18 cellular contexts compared by ENCODE assay signal in the genomic region with DNA sequence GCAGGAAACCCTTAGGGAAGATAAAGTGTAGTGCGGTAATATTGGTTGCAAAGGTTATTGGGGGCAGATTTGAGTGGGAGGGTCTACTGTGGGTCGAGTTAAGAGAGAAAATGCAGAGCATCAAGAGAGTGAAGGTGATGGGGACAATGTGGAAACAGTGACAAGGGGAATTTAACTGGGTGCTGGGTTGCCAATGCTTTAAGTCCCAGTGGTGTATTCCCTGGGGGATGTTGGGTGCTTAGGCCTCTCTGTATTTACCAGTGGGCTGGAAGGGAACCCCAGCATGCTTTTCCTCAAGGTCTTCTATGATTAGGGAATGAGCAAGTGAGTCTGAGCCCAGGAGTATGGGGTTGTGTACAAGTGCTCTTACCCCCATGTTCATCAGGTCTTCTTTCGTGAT. TPM values are rescaled to one million over a fixed set of nuclear protein-coding genes. Genes with fewer than 3 reads are reported as not detected.
DNase-seq lines count a peak whose midpoint lies in the region; ATAC-seq, FAIRE-seq and TF ChIP-seq lines count a peak whose summit lies in the region.
"Had no signal": no experiment of that assay in that cellular context is flagged by ENCODE, and none has a peak within 500 bp of the region (broad histone marks: within the 10 kb centered on the region; RNA-seq: fewer than 3 reads in every experiment).

No MANE protein-coding gene starts in this region.

- TF ChIP-seq CTCF in IMR-90 (conservative IDR thresholded peaks at IDR 0.05; ENCODE audit: low read depth, low read length) (no peak), GM12878 (IDR thresholded peaks at IDR 0.05 in 2 of 3, conservative IDR thresholded peaks at IDR 0.05 in 1 of 3; ENCODE audit: control insufficient read depth in 2 of 3, extremely low read depth in 1 of 3, insufficient read depth in 1 of 3, low read depth in 3 of 3, low read length in 3 of 3) (no peak)

- H3K27ac ChIP-seq in BLaER1 (no peak overlapping the region), IMR-90 (ENCODE audit: insufficient read depth, low read length) (no peak overlapping the region), GM12878 (ENCODE audit: control insufficient read depth, insufficient read depth) (no peak overlapping the region), trophoblast cell (ENCODE audit: low read depth, low read length) (no peak overlapping the region)
- H3K27ac ChIP-seq: GM23248 had no signal

- H3K4me1 ChIP-seq in BLaER1 = peaks cover 92% of the 10 kb centered on the region
- peaks cover 5% of the 10 kb centered on the region; the same call in 1 of the 2 replicates for H3K4me1 ChIP-seq in IMR-90 (ENCODE audit: control insufficient read depth, insufficient read depth, low read length)
- H3K4me1 ChIP-seq in GM12878 (ENCODE audit: control insufficient read depth, insufficient read depth, low read length) = peaks cover 12% of the 10 kb centered on the region
- peaks cover 13 to 18% of the 10 kb centered on the region in 2 experiments for H3K4me1 ChIP-seq in trophoblast cell (ENCODE audit: control insufficient read depth in 1 of 2, insufficient read depth in 2 of 2, low read length in 2 of 2)

- WGBS in IMR-90 (ENCODE audit: extremely low coverage in 2 of 2, insufficient read length in 1 of 2), 2 experiments = 86% methylated on average over 2 of the region's 3 CpGs; no CpG with 5 or more reads in 1 of the 2 experiments
- 68% methylated on average over 3 of the region's 3 CpGs for WGBS in GM12878 (ENCODE audit: insufficient coverage, insufficient replicate concordance, low lambda C conversion rate, missing lambda C conversion rate)
- no CpG with 5 or more reads among the region's 3 CpGs for WGBS in trophoblast cell (ENCODE audit: extremely low coverage, insufficient coverage, insufficient read length)

- H3K23ac ChIP-seq in IMR-90 (ENCODE audit: low read depth, low read length) = peak overlapping the region; percentile 45; the same call in 1 of the 2 replicates
- no peak overlapping the region for H3K23ac ChIP-seq in trophoblast cell (ENCODE audit: low read length)

- RAD21 ChIA-PET in GM12878 (lab: Charles Lee; ENCODE audit: unreplicated experiment) = interaction anchor here (0.7 to 1.5 kb wide), 3 partner anchors 9 to 84 kb away, joined by 3 to 6 read pairs (median 3); partner anchors contain the start of gene BCAT1

- H3K4ac ChIP-seq in IMR-90 (ENCODE audit: low read depth, low read length) (no peak overlapping the region), trophoblast cell (ENCODE audit: low read depth, low read length) (peak overlapping the region; percentile 7)

- DNase-seq in IMR-90 = no peak
- no peak for DNase-seq in GM12878 (ENCODE audit: low read depth, low spot score)
- no peak for DNase-seq in trophoblast cell
- no peak for DNase-seq in hepatic stellate cell (ENCODE audit: low spot score)
- DNase-seq in stimulated activated CD4-positive, alpha-beta T cell treated with anti-CD3 and anti-CD28 coated beads, Interleukin-15, amount 100 ng/mL, for 24 hours = no peak
- no peak for DNase-seq in NCI-H146 treated with DMSO at 0.1 percent for 48 hours (lab: John Stamatoyannopoulos, UW; ENCODE audit: unreplicated experiment)
- DNase-seq: 8988T; C1 segment of cervical spinal cord; CD4-positive, CD25-positive, alpha-beta regulatory T cell; CD8-positive, alpha-beta memory T cell; COR-L47; DMS 273 treated with DMSO at 0.1 percent for 48 hours; DMS53; DND-41 had no signal

- BruUV-seq in IMR-90 (replicated peaks; lab: Mats Ljungman, UMichigan) (no TSS peak), GM12878 (replicated peaks; lab: Mats Ljungman, UMichigan) (no TSS peak)

- peaks cover 24% of the 10 kb centered on the region for H3K9me1 ChIP-seq in IMR-90 (ENCODE audit: insufficient read depth, low read length)

- H3K9me3 ChIP-seq in BLaER1 (0 out of 2 replicates have a peak, but pooled peaks cover 5% of the 10 kb centered on the region), IMR-90 (ENCODE audit: control insufficient read depth, insufficient read depth, low read length) (no peaks in the 10 kb centered on the region), GM12878 (replicated peaks; ENCODE audit: control insufficient read depth, insufficient read depth, low read length) (peaks cover 5% of the 10 kb centered on the region; the same call in 2 of the 3 replicates), trophoblast cell (ENCODE audit: insufficient read depth, low read depth, low read length) (no peaks in the 10 kb centered on the region)

- no peak overlapping the region for H2BK20ac ChIP-seq in IMR-90 (ENCODE audit: low read depth, low read length)

- H4K5ac ChIP-seq in IMR-90 (ENCODE audit: low read depth, low read length) = no peak overlapping the region

- no peak for TF ChIP-seq EP300 in GM12878 (IDR thresholded peaks at IDR 0.05; ENCODE audit: borderline replicate concordance in 1 of 2, control insufficient read depth in 1 of 2, low read depth in 2 of 2, low read length in 2 of 2)

- H3K9ac ChIP-seq in BLaER1 (no peak overlapping the region), IMR-90 (ENCODE audit: low read depth, low read length) (no peak overlapping the region), GM12878 (ENCODE audit: control insufficient read depth, insufficient read depth, low read length) (no peak overlapping the region), trophoblast cell (ENCODE audit: low read length) (no peak overlapping the region)
- H3K9ac ChIP-seq: GM23248 had no signal

- H3K79me2 ChIP-seq in GM12878 (ENCODE audit: control insufficient read depth, insufficient read depth, low read length) (peaks cover 22% of the 10 kb centered on the region), trophoblast cell (ENCODE audit: control insufficient read depth, insufficient read depth, low read length, poor library complexity) (peaks cover 6% of the 10 kb centered on the region)

- H3K4me2 ChIP-seq in BLaER1 (peak overlapping the region; percentile 46), IMR-90 (ENCODE audit: low read depth, low read length) (no peak overlapping the region), GM12878 (ENCODE audit: control insufficient read depth, insufficient read depth) (no peak overlapping the region), trophoblast cell (ENCODE audit: low read length) (no peak overlapping the region)

- H4K20me1 ChIP-seq in BLaER1 (peaks cover 100% of the 10 kb centered on the region), IMR-90 (ENCODE audit: insufficient read depth, low read length) (peaks cover 85% of the 10 kb centered on the region), GM12878 (ENCODE audit: control insufficient read depth, insufficient read depth) (no peaks in the 10 kb centered on the region)

- peaks cover 42 to 72% of the 10 kb centered on the region in 2 experiments for H3K79me1 ChIP-seq in IMR-90 (ENCODE audit: low read depth in 1 of 2, low read length in 2 of 2)
- H3K79me1 ChIP-seq in trophoblast cell (ENCODE audit: low read length) = no peaks in the 10 kb centered on the region

- H4K91ac ChIP-seq in IMR-90 (ENCODE audit: insufficient read depth, low read depth, low read length) = no peak overlapping the region
- H4K91ac ChIP-seq in trophoblast cell (ENCODE audit: low read depth, low read length) = no peak overlapping the region

- no peak for FAIRE-seq in GM12878 (lab: Jason Lieb, UNC)
- FAIRE-seq: GM12891, HepG2 had no signal

- H3K36me3 ChIP-seq in BLaER1 (peaks cover 98% of the 10 kb centered on the region), IMR-90 (ENCODE audit: control insufficient read depth, insufficient read depth, low read length) (peaks cover 6% of the 10 kb centered on the region; the same call in 1 of the 2 replicates), GM12878 (ENCODE audit: control insufficient read depth in 2 of 2, insufficient read depth in 2 of 2, low read length in 1 of 2) (no peaks in the 10 kb centered on the region; a peak in 1 of 4 replicates), trophoblast cell (ENCODE audit: control insufficient read depth in 1 of 2, insufficient read depth in 2 of 2, low read length in 2 of 2) (no peaks in the 10 kb centered on the region)

- no peak overlapping the region for H2BK15ac ChIP-seq in IMR-90 (ENCODE audit: low read depth, low read length)

- TF ChIP-seq RAD21 in IMR-90 (IDR thresholded peaks at IDR 0.05; ENCODE audit: low read length) = no peak
- no peak for TF ChIP-seq RAD21 in GM12878 (IDR thresholded peaks at IDR 0.05; ENCODE audit: insufficient read depth, low read depth, low read length)

- dilution Hi-C loops in IMR-90 (cut with HindIII; ENCODE audit: low sequenced_read_pairs, unreplicated experiment) = no loop called here

- H2AFZ ChIP-seq in IMR-90 (replicated peaks; ENCODE audit: low read length, poor library complexity) (no peak overlapping the region), GM12878 (ENCODE audit: control insufficient read depth, low read depth, low read length) (no peak overlapping the region), trophoblast cell (ENCODE audit: insufficient read depth, low read length, poor library complexity) (no peak overlapping the region)
- H2AFZ ChIP-seq: GM23248 had no signal

- CTCF ChIA-PET in IMR-90 (lab: Yijun Ruan, JAX) = no interaction called here
- CTCF ChIA-PET in GM12878 (lab: Yijun Ruan, JAX) = interaction anchor here (0.6 kb wide), 1 partner anchor 36 kb away, joined by 3 read pairs; no protein-coding TSS in a partner anchor

- intact Hi-C loops in IMR-90 (cut with micrococcal nuclease) (no loop called here), GM12878 (cut with micrococcal nuclease; ENCODE audit: unreplicated experiment) (no loop called here)

- SMC1A ChIA-PET in GM12878 (lab: Charles Lee; ENCODE audit: uncharacterized antibody, unreplicated experiment) = interaction anchor here (1.3 to 1.6 kb wide), 2 partner anchors 10 to 37 kb away, joined by 3 to 8 read pairs; no protein-coding TSS in a partner anchor

- H2AK5ac ChIP-seq in IMR-90 (ENCODE audit: low read depth, low read length) (no peak overlapping the region), trophoblast cell (ENCODE audit: low read length) (no peak overlapping the region)

- no peak overlapping the region for H3K56ac ChIP-seq in IMR-90 (ENCODE audit: extremely low read depth, insufficient read depth, low read length)

- H3K4me3 ChIP-seq in BLaER1 (no peak overlapping the region), IMR-90 (ENCODE audit: insufficient read depth, low read depth, low read length) (no peak overlapping the region), GM12878 (no peak overlapping the region), trophoblast cell (ENCODE audit: low read depth, low read length) (no peak overlapping the region)
- H3K4me3 ChIP-seq: GM23248 had no signal

- H3K14ac ChIP-seq in IMR-90 (replicated peaks; ENCODE audit: low read depth, low read length) (0 out of 2 replicates have a peak overlapping the region, but pooled peaks have one; percentile 30), trophoblast cell (ENCODE audit: low read length) (no peak overlapping the region)

- H3K27me3 ChIP-seq in BLaER1 = no peaks in the 10 kb centered on the region
- H3K27me3 ChIP-seq in IMR-90 (ENCODE audit: control insufficient read depth, insufficient read depth, low read length) = no peaks in the 10 kb centered on the region
- no peaks in the 10 kb centered on the region for H3K27me3 ChIP-seq in GM12878 (replicated peaks in 1 of 2; ENCODE audit: control insufficient read depth in 2 of 2, insufficient read depth in 2 of 2, low read length in 1 of 2)
- H3K27me3 ChIP-seq in trophoblast cell (ENCODE audit: insufficient read depth, low read length) = no peaks in the 10 kb centered on the region

- no peak overlapping the region for H4K8ac ChIP-seq in IMR-90 (ENCODE audit: low read depth in 2 of 2, low read length in 2 of 2)
- H4K8ac ChIP-seq in trophoblast cell (ENCODE audit: low read depth, low read length) = no peak overlapping the region

- in situ Hi-C loops in IMR-90 (cut with MboI; ENCODE audit: low sequenced_read_pairs) (no loop called here), GM12878 (cut with MboI) (no loop called here)

- ATAC-seq in IMR-90 (ENCODE audit: low read depth) (no peak), GM12878 (no peak; the same call in 1 of the 3 replicates)
- ATAC-seq: HepG2 had no signal

- POLR2A ChIA-PET in IMR-90 (lab: Charles Lee; ENCODE audit: unreplicated experiment) = no interaction called here
- POLR2A ChIA-PET in GM12878 (lab: Charles Lee) = no interaction called here

- H2BK5ac ChIP-seq in IMR-90 (ENCODE audit: low read depth, low read length, poor library complexity, severe bottlenecking) (peak overlapping the region; percentile 1), trophoblast cell (ENCODE audit: low read depth, low read length, poor library complexity) (no peak overlapping the region)

- H2BK120ac ChIP-seq in IMR-90 (ENCODE audit: low read depth, low read length) (no peak overlapping the region), trophoblast cell (ENCODE audit: insufficient read depth, low read length, poor library complexity) (no peak overlapping the region)

- H3K18ac ChIP-seq in IMR-90 (ENCODE audit: low read depth, low read length) (no peak overlapping the region), trophoblast cell (ENCODE audit: low read length) (no peak overlapping the region)

- no peak overlapping the region for H2AK9ac ChIP-seq in IMR-90 (replicated peaks; ENCODE audit: low read depth, low read length, poor library complexity)

- TF ChIP-seq POLR2A in IMR-90 (IDR thresholded peaks at IDR 0.05; ENCODE audit: low read depth, low read length) (no peak), GM12878 (IDR thresholded peaks at IDR 0.05; ENCODE audit: low read depth, low read length) (no peak)

- H4K12ac ChIP-seq in trophoblast cell (ENCODE audit: low read depth, low read length) = no peak overlapping the region

- no peak overlapping the region for H2BK12ac ChIP-seq in trophoblast cell (ENCODE audit: low read length)

RNA-seq across cellular contexts. Expression of gene BCAT1, which starts 10.6 kb away (rescaled TPM):
- total RNA-seq in IMR-90 (2012; rRNA removed) (580 and 683 TPM in 2 replicates), GM12878 (2014; rRNA removed) (89.3 and 106 TPM in 2 replicates), GM12878 (2014; rRNA removed; fragmentation: Illumina TruSeq; extraction: Trizol) (122 and 123 TPM in 2 replicates), GM12878 (2021) (187 and 203 TPM in 2 replicates)
- polyA plus RNA-seq in IMR-90 (2012; rRNA removed) (21.3 and 30.4 TPM in 2 replicates), GM12878 (2011; rRNA removed) (31.2 and 47.4 TPM in 2 replicates), GM12878 (2014; fragmentation: Illumina TruSeq; extraction: Trizol) (74.4 and 107 TPM in 2 replicates), GM12878 (2014; fragmentation: Nextera tagmentation; extraction: Ambion mirVana) (10 to 100 TPM; 26.2 to 38.1 TPM), GM12878 (2014; rRNA removed) (44.6 and 50.4 TPM in 2 replicates), GM12878 (2016; fragmentation: Nextera tagmentation; extraction: Ambion mirVana) (100 to 1,000 TPM; 153 to 162 TPM)
- polyA plus RNA-seq in IMR-90 (2012; cell fraction: cytosol; rRNA removed) = 7.2 and 7.6 TPM in 2 replicates
- 5.3 and 20.5 TPM in 2 replicates for polyA plus RNA-seq in IMR-90 (2012; cell fraction: nucleus; rRNA removed; ENCODE audit: low replicate concordance)
- 74.1 and 84.6 TPM in 2 replicates for total RNA-seq in GM12878 (2013; cell fraction: nucleolus; rRNA removed)
- 14.8 TPM for polyA plus RNA-seq in GM12878 (2011; ENCODE audit: low read depth)
- polyA plus RNA-seq in GM12878 (2011; cell fraction: cytosol; rRNA removed) = 10.6 and 17.6 TPM in 2 replicates
- polyA plus RNA-seq in GM12878 (2011; cell fraction: nucleus; rRNA removed) = 15.1 and 18.7 TPM in 2 replicates
- 21.9 and 34.6 TPM in 2 replicates for polyA plus RNA-seq in GM12878 (2012)
- polyA minus RNA-seq in GM12878 (2011; rRNA and poly(A)+ RNA removed) = 61.8 and 62.7 TPM in 2 replicates
- 35.9 and 38.3 TPM in 2 replicates for polyA minus RNA-seq in GM12878 (2011; cell fraction: cytosol; rRNA and poly(A)+ RNA removed)
- polyA minus RNA-seq in GM12878 (2011; cell fraction: nucleus; rRNA and poly(A)+ RNA removed) = 27.0 and 40.6 TPM in 2 replicates
- 80.8 and 83.0 TPM in 2 replicates for polyA plus RNA-seq in trophoblast cell (2013)
